9 cellular contexts compared by ENCODE assay signal in the genomic region with DNA sequence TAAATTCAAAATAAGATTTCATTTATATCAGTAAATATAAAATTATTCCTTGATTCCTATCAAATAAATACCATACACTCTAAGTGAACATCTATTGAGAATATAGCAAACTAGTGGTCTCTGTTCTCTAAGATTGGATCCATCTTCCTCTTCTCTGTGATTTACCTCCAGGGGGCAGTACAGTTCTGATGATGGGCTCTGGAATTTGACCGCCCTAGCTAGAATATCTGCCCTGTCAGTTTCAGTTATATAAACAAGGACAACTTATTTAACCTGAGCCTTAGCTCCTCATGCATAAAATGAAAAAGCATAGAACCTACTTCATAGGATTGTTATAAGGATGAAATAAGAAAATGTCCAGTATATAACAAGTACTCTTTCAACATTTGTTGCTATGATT.
DNase-seq lines count a peak whose midpoint lies in the region; ATAC-seq and TF ChIP-seq lines count a peak whose summit lies in the region.
"Had no signal": no experiment of that assay in that cellular context is flagged by ENCODE, and none has a peak within 500 bp of the region (broad histone marks: within the 10 kb centered on the region; RNA-seq: fewer than 3 reads in every experiment).

No MANE protein-coding gene starts in this region.

- peaks cover 22% of the 10 kb centered on the region for H3K4me1 Mint-ChIP-seq in neural progenitor cell

- H3F3A ChIP-seq in neural progenitor cell (ENCODE audit: low read depth), result no peaks in the 10 kb centered on the region

- no peak overlapping the region for H3K9ac ChIP-seq in neural progenitor cell

- H3K36me3 Mint-ChIP-seq in neural progenitor cell, result no peaks in the 10 kb centered on the region

- no peaks in the 10 kb centered on the region for H3K36me3 ChIP-seq in neural progenitor cell

- H3K27me3 Mint-ChIP-seq in neural progenitor cell (ENCODE audit: insufficient read depth, low read depth), result no peaks in the 10 kb centered on the region

- no peaks in the 10 kb centered on the region for H4K20me1 ChIP-seq in neural progenitor cell (ENCODE audit: low read depth)

- no peak overlapping the region for H2AFZ ChIP-seq in neural progenitor cell (replicated peaks)

- no peaks in the 10 kb centered on the region for H3K9me3 ChIP-seq in neural progenitor cell (ENCODE audit: low read depth)

- TF ChIP-seq CTCF in neural progenitor cell (IDR thresholded peaks at IDR 0.05), result peak; percentile 87

- H3K4me1 ChIP-seq in neural progenitor cell, result peaks cover 18% of the 10 kb centered on the region

- H3K4me3 ChIP-seq in neural progenitor cell, result no peak overlapping the region
- H3K4me3 ChIP-seq: SK-N-MC had no signal

- H3K4me2 ChIP-seq in neural progenitor cell, result no peak overlapping the region

- ATAC-seq in GM21576 (IDR thresholded peaks at IDR 0.05; ENCODE audit: unreplicated experiment), result peak; percentile 53
- no peak for ATAC-seq in HG02678 (IDR thresholded peaks at IDR 0.05; ENCODE audit: unreplicated experiment)

- H3K27ac Mint-ChIP-seq in neural progenitor cell, result no peak overlapping the region

- H3K4me3 Mint-ChIP-seq in neural progenitor cell, result no peak overlapping the region

- H3K9me3 Mint-ChIP-seq in neural progenitor cell, result no peaks in the 10 kb centered on the region

- DNase-seq in COR-L47 (lab: John Stamatoyannopoulos, UW) (peak; percentile 18), NCI-H82 treated with DMSO at 0.1 percent for 48 hours (lab: John Stamatoyannopoulos, UW; ENCODE audit: unreplicated experiment) (peak; percentile 61), dedifferentiated amniotic fluid mesenchymal stem cell (ENCODE audit: extremely low spot score) (peak; percentile 69), neural progenitor cell (ENCODE audit: low spot score) (peak; percentile 72), GOT3 (lab: John Stamatoyannopoulos, UW) (no peak), islet precursor cell (no peak)

- H3K27me3 ChIP-seq in neural progenitor cell, result no peaks in the 10 kb centered on the region

- H3K79me2 ChIP-seq in neural progenitor cell (ENCODE audit: low read depth), result no peaks in the 10 kb centered on the region

- no peak overlapping the region for H3K27ac ChIP-seq in neural progenitor cell
- H3K27ac ChIP-seq: SK-N-MC had no signal

Comparison
In these comparisons a context has a peak if more than half of its experiments do, and no peak if none do; other contexts are left out.
1. DNase-seq: peak in COR-L47 (single experiment), NCI-H82 treated with DMSO at 0.1 percent for 48 hours (single experiment), dedifferentiated amniotic fluid mesenchymal stem cell (single experiment) and neural progenitor cell (single experiment); none in GOT3 (single experiment) and islet precursor cell (single experiment).